24 cellular contexts compared by ENCODE assay signal in genomic region chr10:35232509-35232908, GRCh38.
A peak's percentile ranks its signal among the peaks of the same experiment; 100 is the strongest.
DNase-seq lines count a peak whose midpoint lies in the region; ATAC-seq and TF ChIP-seq lines count a peak whose summit lies in the region.
"Had no signal": no experiment of that assay in that cellular context is flagged by ENCODE, and none has a peak within 500 bp of the region (broad histone marks: within the 10 kb centered on the region; RNA-seq: fewer than 3 reads in every experiment).

No MANE protein-coding gene starts in this region.

- no peaks in the 10 kb centered on the region for H4K20me1 ChIP-seq in Loucy (ENCODE audit: insufficient read depth, low read length, poor library complexity, severe bottlenecking)

- no peaks in the 10 kb centered on the region for H3K9me2 ChIP-seq in Loucy (replicated peaks; ENCODE audit: low read depth, low read length)

- intact Hi-C loops in Right ventricle myocardium inferior (cut with DNase I) (no loop called here), ascending aorta (cut with DNase I) (no loop called here)

- no peak overlapping the region for H3K4me3 ChIP-seq in cardiac muscle cell
- H3K4me3 ChIP-seq in Loucy (ENCODE audit: low read length, poor library complexity, severe bottlenecking), result no peak overlapping the region
- no peak overlapping the region for H3K4me3 ChIP-seq in ascending aorta
- H3K4me3 ChIP-seq: GM23248 had no signal

- no peaks in the 10 kb centered on the region for H3F3A ChIP-seq in Loucy (ENCODE audit: low read depth)

- H3K4me1 ChIP-seq in cardiac muscle cell (ENCODE audit: low read depth) (no peaks in the 10 kb centered on the region), Loucy (ENCODE audit: insufficient read depth, low read length, poor library complexity, severe bottlenecking) (no peaks in the 10 kb centered on the region), ascending aorta (no peaks in the 10 kb centered on the region)
- H3K4me1 ChIP-seq: Caco-2 had no signal

- H3K27ac ChIP-seq in cardiac muscle cell, result peak overlapping the region; percentile 6
- H3K27ac ChIP-seq in ascending aorta, result no peak overlapping the region
- H3K27ac ChIP-seq: C4-2B, GM23248, KMS-11, RWPE1 had no signal

- 0 out of 2 replicates have a peak overlapping the region, but pooled peaks have one; percentile 27 for H2AFZ ChIP-seq in Loucy (ENCODE audit: low read length)
- H2AFZ ChIP-seq: GM23248 had no signal

- no peak overlapping the region for H3K9ac ChIP-seq in Loucy (ENCODE audit: low read depth, low read length, poor library complexity, severe bottlenecking)
- H3K9ac ChIP-seq: GM23248, KMS-11 had no signal

- no peak for TF ChIP-seq CTCF in cardiac muscle cell (IDR thresholded peaks at IDR 0.05; ENCODE audit: low read depth, low read length)
- no peak for TF ChIP-seq CTCF in Loucy (conservative IDR thresholded peaks at IDR 0.05; ENCODE audit: low read length)
- TF ChIP-seq CTCF in ascending aorta (IDR thresholded peaks at IDR 0.05), result no peak

- H3K27me3 ChIP-seq in cardiac muscle cell, result no peaks in the 10 kb centered on the region
- no peaks in the 10 kb centered on the region for H3K27me3 ChIP-seq in Loucy (ENCODE audit: insufficient read depth, low read length, poor library complexity, severe bottlenecking)
- no peaks in the 10 kb centered on the region for H3K27me3 ChIP-seq in ascending aorta

- no peak for ATAC-seq in Right ventricle myocardium inferior
- ATAC-seq: CD8-positive, alpha-beta T cell; Panc1 had no signal

- no peaks in the 10 kb centered on the region for H3K79me2 ChIP-seq in Loucy (ENCODE audit: insufficient read depth, low read length)

- DNase-seq in cardiac muscle cell (ENCODE audit: low read depth in 1 of 2, low spot score in 1 of 2) (no peak), Right ventricle myocardium inferior (ENCODE audit: missing footprints) (no peak), cerebellum (ENCODE audit: low spot score) (peak; percentile 15), superior temporal gyrus (ENCODE audit: extremely low spot score) (peak; percentile 32), HK-2 (ENCODE audit: unreplicated experiment) (no peak), ascending aorta (ENCODE audit: low spot score in 2 of 2) (no peak)
- no peak for DNase-seq in stimulated activated CD4-positive, alpha-beta T cell treated with anti-CD3 and anti-CD28 coated beads, Interleukin-1b, Interleukin-23, amount 100 ng/mL, for 48 hours
- DNase-seq: Caco-2; CD8-positive, alpha-beta T cell; DMS153; DND-41; GM23248; H9; NCI-H1048; NCI-H1436; NCI-H187; NCI-H2107; NCI-H774; SHP77 treated with DMSO at 0.1 percent for 48 hours had no signal

- no peak overlapping the region for H3K4me2 ChIP-seq in Loucy (ENCODE audit: low read depth, low read length, poor library complexity, severe bottlenecking)
- H3K4me2 ChIP-seq: KMS-11 had no signal

- H3K36me3 ChIP-seq in cardiac muscle cell (no peaks in the 10 kb centered on the region), Loucy (ENCODE audit: insufficient read depth, low read length) (no peaks in the 10 kb centered on the region), ascending aorta (no peaks in the 10 kb centered on the region)

- H3K9me3 ChIP-seq in cardiac muscle cell (ENCODE audit: low read depth) (no peaks in the 10 kb centered on the region), Loucy (ENCODE audit: insufficient read depth, low read depth, low read length) (no peaks in the 10 kb centered on the region), ascending aorta (no peaks in the 10 kb centered on the region)
- H3K9me3 ChIP-seq: Caco-2 had no signal

Comparison
In these comparisons a context has a peak if more than half of its experiments do, and no peak if none do; other contexts are left out.
1. DNase-seq: peak in cerebellum (single experiment) and superior temporal gyrus (single experiment); none in cardiac muscle cell (0 of 2), Right ventricle myocardium inferior (single experiment), HK-2 (single experiment), ascending aorta (0 of 2) and stimulated activated CD4-positive, alpha-beta T cell treated with anti-CD3 and anti-CD28 coated beads, Interleukin-1b, Interleukin-23, amount 100 ng/mL, for 48 hours (single experiment).